ENCODE assay signal across 23 cellular contexts in the genomic region with DNA sequence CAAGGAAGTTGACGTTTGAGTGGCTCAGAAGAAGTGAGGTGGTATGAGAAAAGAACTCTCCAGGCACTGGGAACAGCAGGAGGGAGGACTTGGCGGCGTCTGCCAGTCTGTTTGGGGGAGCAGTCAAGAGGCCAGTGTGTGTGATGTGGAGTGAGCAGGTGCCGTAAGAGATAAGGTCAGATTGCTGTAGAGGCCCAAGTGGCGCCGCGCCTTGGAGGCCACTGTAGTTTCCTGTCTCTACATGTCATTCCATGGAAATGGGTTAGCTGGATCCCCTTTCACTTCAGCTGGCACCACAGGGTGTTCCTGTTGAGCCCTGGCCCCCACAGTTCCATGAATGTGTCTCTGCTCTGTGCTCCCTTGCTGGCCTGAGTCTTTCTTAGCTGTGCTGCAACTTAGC. TPM values are rescaled to one million over a fixed set of nuclear protein-coding genes. Genes with fewer than 3 reads are reported as not detected.
A peak's percentile ranks its signal among the peaks of the same experiment; 100 is the strongest.
DNase-seq lines count a peak whose midpoint lies in the region; ATAC-seq and TF ChIP-seq lines count a peak whose summit lies in the region.
"Had no signal": no experiment of that assay in that cellular context is flagged by ENCODE, and none has a peak within 500 bp of the region (broad histone marks: within the 10 kb centered on the region; RNA-seq: fewer than 3 reads in every experiment).

No MANE protein-coding gene starts in this region.

- no peaks in the 10 kb centered on the region for H3K9me2 ChIP-seq in OCI-LY7 (ENCODE audit: insufficient read depth, low read length)

- peaks cover 15% of the 10 kb centered on the region for H3K9me3 Mint-ChIP-seq in WTC11

- H3K9me3 ChIP-seq in left lung (peaks cover 0 to 18% of the 10 kb centered on the region in 2 donors), upper lobe of right lung (peaks cover 7% of the 10 kb centered on the region), BE2C (no peaks in the 10 kb centered on the region), OCI-LY7 (ENCODE audit: low read length) (no peaks in the 10 kb centered on the region)

- CTCF ChIA-PET in WTC11 (lab: Charles Lee): no interaction called here
- CTCF ChIA-PET in OCI-LY7 (lab: Charles Lee; ENCODE audit: unreplicated experiment): no interaction called here

- peaks cover 18% of the 10 kb centered on the region for H3K4me1 Mint-ChIP-seq in WTC11
- H3K4me1 Mint-ChIP-seq: CD4-positive, alpha-beta memory T cell had no signal

- TF ChIP-seq CTCF in WTC11 (IDR thresholded peaks at IDR 0.05) (no peak), left lung (IDR thresholded peaks at IDR 0.05) (no peak), upper lobe of right lung (IDR thresholded peaks at IDR 0.05) (no peak), BE2C (IDR thresholded peaks at IDR 0.05; ENCODE audit: low read depth, low read length) (no peak), OCI-LY7 (conservative IDR thresholded peaks at IDR 0.05; ENCODE audit: low read length) (no peak)

- peak; percentile 19 for DNase-seq in DMS 273 (lab: John Stamatoyannopoulos, UW; ENCODE audit: unreplicated experiment)
- DNase-seq in DMS 273 treated with DMSO at 0.1 percent for 48 hours (lab: John Stamatoyannopoulos, UW): no peak
- DNase-seq in WTC11 (ENCODE audit: low spot score): no peak
- DNase-seq in left lung: peak; percentile 73 to 81
- peak; percentile 84 for DNase-seq in upper lobe of right lung
- no peak for DNase-seq in BE2C
- DNase-seq in OCI-LY7 (ENCODE audit: low spot score): no peak
- no peak for DNase-seq in Right ventricle myocardium inferior (ENCODE audit: missing footprints)
- DNase-seq: ACHN; CD4-positive, alpha-beta memory T cell; EL; GF-D8; HCEC 1CT; IMR-90; MV-4-11; NCI-H1105 treated with DMSO at 0.1 percent for 48 hours; NCI-H2029 treated with DMSO at 0.1 percent for 48 hours; NCI-H2171 treated with DMSO at 0.1 percent for 48 hours; NCI-H524 treated with DMSO at 0.1 percent for 48 hours; NCI-H82 had no signal

- POLR2A ChIA-PET in WTC11 (lab: Charles Lee): no interaction called here
- POLR2A ChIA-PET in OCI-LY7 (lab: Charles Lee): no interaction called here

- no peak overlapping the region for H3K4me3 ChIP-seq in left lung
- no peak overlapping the region for H3K4me3 ChIP-seq in upper lobe of right lung
- H3K4me3 ChIP-seq in BE2C (ENCODE audit: low read depth, low read length): no peak overlapping the region
- H3K4me3 ChIP-seq in OCI-LY7 (ENCODE audit: low read depth, low read length, poor library complexity, severe bottlenecking): no peak overlapping the region
- H3K4me3 ChIP-seq: BLaER1 treated with 17β-estradiol and CSF1 and Interleukin-3, amounts not matched to agents 10 nM and 100 nM; SJSA1 had no signal

- no peak overlapping the region for H3K27ac ChIP-seq in left lung
- no peak overlapping the region for H3K27ac ChIP-seq in upper lobe of right lung
- no peak overlapping the region for H3K27ac ChIP-seq in OCI-LY7 (ENCODE audit: low read depth, low read length, poor library complexity, severe bottlenecking)
- H3K27ac ChIP-seq: 22Rv1; BLaER1 treated with 17β-estradiol and CSF1 and Interleukin-3, amounts not matched to agents 10 nM and 100 nM; SJSA1 had no signal

- intact Hi-C loops in left lung (cut with DNase I): no loop called here
- intact Hi-C loops in upper lobe of right lung (cut with DNase I): no loop called here
- intact Hi-C loops in OCI-LY7 (cut with micrococcal nuclease; ENCODE audit: unreplicated experiment): no loop called here
- intact Hi-C loops in Right ventricle myocardium inferior (cut with DNase I): no loop called here

- no peak overlapping the region for H3K4me2 ChIP-seq in OCI-LY7 (ENCODE audit: low read length)
- H3K4me2 ChIP-seq: BLaER1 treated with 17β-estradiol and CSF1 and Interleukin-3, amounts not matched to agents 10 nM and 100 nM had no signal

- H4K20me1 ChIP-seq in OCI-LY7 (ENCODE audit: insufficient read depth, low read length): no peaks in the 10 kb centered on the region
- H4K20me1 ChIP-seq: BLaER1 treated with 17β-estradiol and CSF1 and Interleukin-3, amounts not matched to agents 10 nM and 100 nM had no signal

- H3K27ac Mint-ChIP-seq in WTC11: no peak overlapping the region

- no peaks in the 10 kb centered on the region for H3K36me3 ChIP-seq in left lung
- H3K36me3 ChIP-seq in upper lobe of right lung: no peaks in the 10 kb centered on the region
- H3K36me3 ChIP-seq in BE2C: no peaks in the 10 kb centered on the region
- no peaks in the 10 kb centered on the region for H3K36me3 ChIP-seq in OCI-LY7 (ENCODE audit: insufficient read depth, low read length)
- H3K36me3 ChIP-seq: BLaER1 treated with 17β-estradiol and CSF1 and Interleukin-3, amounts not matched to agents 10 nM and 100 nM; SJSA1 had no signal

- peaks cover 8 to 10% of the 10 kb centered on the region in 2 donors for H3K4me1 ChIP-seq in left lung
- H3K4me1 ChIP-seq in upper lobe of right lung: peaks cover 8% of the 10 kb centered on the region
- H3K4me1 ChIP-seq in BE2C: no peaks in the 10 kb centered on the region
- H3K4me1 ChIP-seq in OCI-LY7 (ENCODE audit: insufficient read depth, low read length, poor library complexity, severe bottlenecking): no peaks in the 10 kb centered on the region
- H3K4me1 ChIP-seq: BLaER1 treated with 17β-estradiol and CSF1 and Interleukin-3, amounts not matched to agents 10 nM and 100 nM; SJSA1 had no signal

- H3K4me3 Mint-ChIP-seq in WTC11: no peak overlapping the region
- H3K4me3 Mint-ChIP-seq: CD4-positive, alpha-beta memory T cell had no signal

- H3K27me3 Mint-ChIP-seq in WTC11 (ENCODE audit: low read depth): peaks cover 8% of the 10 kb centered on the region; the same call in 1 of the 2 replicates

- H3K79me2 ChIP-seq in OCI-LY7 (ENCODE audit: insufficient read depth, low read depth, low read length): no peaks in the 10 kb centered on the region

- BruUV-seq in OCI-LY7 (replicated peaks; lab: Mats Ljungman, UMichigan): no TSS peak

- H3K36me3 Mint-ChIP-seq in WTC11: 0 out of 2 replicates have a peak, but pooled peaks cover 5% of the 10 kb centered on the region

- no peaks in the 10 kb centered on the region for H3K27me3 ChIP-seq in left lung
- H3K27me3 ChIP-seq in upper lobe of right lung: no peaks in the 10 kb centered on the region
- no peaks in the 10 kb centered on the region for H3K27me3 ChIP-seq in BE2C
- H3K27me3 ChIP-seq: BLaER1 treated with 17β-estradiol and CSF1 and Interleukin-3, amounts not matched to agents 10 nM and 100 nM; SJSA1 had no signal

- no peak overlapping the region for H2AFZ ChIP-seq in OCI-LY7 (ENCODE audit: low read length)

- no peak for ATAC-seq in WTC11
- peak; percentile 95 for ATAC-seq in left lung
- peak; percentile 94 for ATAC-seq in upper lobe of right lung
- ATAC-seq in Right ventricle myocardium inferior: no peak

TF ChIP-seq in WTC11, 78 proteins besides CTCF, POLR2A, EP300 and RAD21:
- TF ChIP-seq ZNF317 (CRISPR knock-in tag; IDR thresholded peaks at IDR 0.05; ENCODE audit: borderline replicate concordance, low read depth) (no peak), GTF2I (CRISPR knock-in tag; conservative IDR thresholded peaks at IDR 0.05) (peak; percentile 73; the same call in 1 of the 2 replicates)

RNA-seq across cellular contexts. Expression of a gene that starts 35.5 kb away (rescaled TPM):
- 248 to 295 TPM (median 275 TPM) in 3 replicates for total RNA-seq in WTC11 (2021)
- 100 to 1,000 TPM; 123 to 279 TPM for total RNA-seq in left lung
- 199 TPM for total RNA-seq in upper lobe of right lung
- polyA plus RNA-seq in BE2C (2012; ENCODE audit: insufficient read depth, insufficient read length, low read depth): 8.3 TPM
- 0.06 TPM in 1 of 2 replicates, not detected in the other for total RNA-seq in OCI-LY7 (2014; rRNA removed; shearing (Covaris generic))
- 0.48 and 0.57 TPM in 2 replicates for total RNA-seq in OCI-LY7 (2022)
- 7.7 TPM for total RNA-seq in Right ventricle myocardium inferior
- total RNA-seq: CD4-positive, alpha-beta memory T cell had no signal
- polyA plus RNA-seq: CD4-positive, alpha-beta memory T cell had no signal

RNA-seq across cellular contexts. Expression of a gene that starts 41.5 kb away (rescaled TPM):
- 23.2 to 24.5 TPM (median 24.2 TPM) in 3 replicates for total RNA-seq in WTC11 (2021)
- 10 to 100 TPM; 55.9 to 60.2 TPM for total RNA-seq in left lung
- 72.6 TPM for total RNA-seq in upper lobe of right lung
- 16.4 TPM for polyA plus RNA-seq in BE2C (2012; ENCODE audit: insufficient read depth, insufficient read length, low read depth)
- total RNA-seq in OCI-LY7 (2014; rRNA removed; shearing (Covaris generic)): not detected in 2 replicates
- total RNA-seq in OCI-LY7 (2022): not detected in 2 replicates
- 20.2 TPM for total RNA-seq in Right ventricle myocardium inferior

Comparison
In these comparisons a context has a peak if more than half of its experiments do, and no peak if none do; other contexts are left out.
1. DNase-seq: peak in DMS 273 (single experiment), left lung (2 of 2) and upper lobe of right lung (single experiment); none in DMS 273 treated with DMSO at 0.1 percent for 48 hours (single experiment), WTC11 (single experiment), BE2C (single experiment), OCI-LY7 (single experiment) and Right ventricle myocardium inferior (single experiment).
2. ATAC-seq: peak in left lung (single experiment) and upper lobe of right lung (single experiment); none in WTC11 (single experiment) and Right ventricle myocardium inferior (single experiment).
3. RNA of a gene that starts 35.5 kb away (total RNA-seq): 123 to 279 TPM in left lung, 248 to 295 TPM in WTC11 and 199 TPM in upper lobe of right lung (single experiment); 7.7 TPM in Right ventricle myocardium inferior (single experiment) and 0.06 to 0.57 TPM in OCI-LY7; every median in the first group is over 10 times any median in the second.
4. RNA of a gene that starts 41.5 kb away (total RNA-seq): 72.6 TPM in upper lobe of right lung (single experiment), 55.9 to 60.2 TPM in left lung, 23.2 to 24.5 TPM in WTC11 and 20.2 TPM in Right ventricle myocardium inferior (single experiment); not detected in OCI-LY7; every median in the first group is over 10 times any median in the second.